Comparison of ENCODE assay signal across 8 cellular contexts in the genomic region with DNA sequence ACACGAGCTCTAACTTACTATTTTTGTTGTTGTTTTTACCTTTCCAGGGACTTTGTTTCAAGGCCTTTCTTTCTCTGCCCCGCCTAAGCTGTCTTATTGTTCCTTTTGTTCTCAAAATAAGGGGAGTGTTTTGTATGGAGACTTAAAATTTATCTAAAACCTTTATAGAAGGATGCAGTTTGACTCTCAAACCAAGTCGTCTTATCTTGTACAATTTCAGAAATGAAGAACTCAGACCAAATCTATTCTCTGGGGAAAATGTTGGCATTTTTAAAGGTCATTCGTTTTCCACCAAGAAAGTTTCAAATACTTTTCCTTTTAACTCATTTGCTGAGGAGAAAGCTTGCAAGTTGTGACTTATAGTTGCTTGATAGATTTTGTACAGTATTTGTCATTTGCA. TPM values are rescaled to one million over a fixed set of nuclear protein-coding genes. Genes with fewer than 3 reads are reported as not detected.
DNase-seq lines count a peak whose midpoint lies in the region; ATAC-seq and TF ChIP-seq lines count a peak whose summit lies in the region.
"Not testable (repeated sequence)": the region's sequence is repeated elsewhere in the genome, so short reads cannot be mapped to it uniquely, and the experiment has no call there.
"Had no signal": no experiment of that assay in that cellular context is flagged by ENCODE, and none has a peak within 500 bp of the region (broad histone marks: within the 10 kb centered on the region; RNA-seq: fewer than 3 reads in every experiment).

No MANE protein-coding gene starts in this region.

- peak overlapping the region; percentile 88 for H3K4me3 ChIP-seq in GM23338
- H3K4me3 ChIP-seq in SU-DHL-6 (ENCODE audit: insufficient read depth, low read length, poor library complexity, severe bottlenecking); naive thymus-derived CD4-positive, alpha-beta T cell (ENCODE audit: low read length): not testable (repeated sequence)
- H3K4me3 ChIP-seq in colonic mucosa, result peak overlapping the region; percentile 94
- peak overlapping the region in 10 of 12 donors; percentile 63 to 98 (median 83) for H3K4me3 ChIP-seq in heart left ventricle
- peak overlapping the region in 4 of 7 experiments; percentile 51 to 78 (median 62) for H3K4me3 ChIP-seq in skin epidermis

- peaks cover 35% of the 10 kb centered on the region for H3K27me3 ChIP-seq in GM23338 (ENCODE audit: insufficient read depth)
- not testable (repeated sequence) for H3K27me3 ChIP-seq in SU-DHL-6 (ENCODE audit: low read length); colonic mucosa; heart left ventricle; naive thymus-derived CD4-positive, alpha-beta T cell (ENCODE audit: control insufficient read depth in 2 of 2, insufficient read depth in 2 of 2, low read length in 2 of 2)

- not testable (repeated sequence) for H3K9me2 ChIP-seq in GM23338 (ENCODE audit: insufficient read depth); SU-DHL-6 (replicated peaks; ENCODE audit: insufficient read depth, low read length)

- not testable (repeated sequence) for H3K9ac ChIP-seq in SU-DHL-6 (ENCODE audit: low read length); colonic mucosa (ENCODE audit: low read depth in 2 of 2, low read length in 2 of 2)

- TF ChIP-seq POLR2A in heart left ventricle (IDR thresholded peaks at IDR 0.05), result not testable (repeated sequence)

- CTCF ChIA-PET in activated naive CD4-positive, alpha-beta T cell treated with anti-CD3 and anti-CD28 coated beads, Interleukin-2, amount 10 ng/mL, durations not matched to agents 7 days and 5 days (lab: Charles Lee); naive thymus-derived CD4-positive, alpha-beta T cell (lab: Charles Lee): not testable (repeated sequence)

- H3K27me3 Mint-ChIP-seq in GM23338 (ENCODE audit: insufficient read depth, low read depth, poor library complexity), result peaks cover 15% of the 10 kb centered on the region
- peaks cover 33% of the 10 kb centered on the region for H3K27me3 Mint-ChIP-seq in activated naive CD4-positive, alpha-beta T cell treated with anti-CD3 and anti-CD28 coated beads, Interleukin-2, amount 10 ng/mL, durations not matched to agents 7 days and 5 days
- H3K27me3 Mint-ChIP-seq in naive thymus-derived CD4-positive, alpha-beta T cell, result peaks cover 0 to 32% (median 6%) of the 10 kb centered on the region in 5 donors

- peak overlapping the region; percentile 78; the same call in 1 of the 2 replicates for H2AFZ ChIP-seq in GM23338
- not testable (repeated sequence) for H2AFZ ChIP-seq in SU-DHL-6 (ENCODE audit: low read depth, low read length, severe bottlenecking)

- not testable (repeated sequence) for H3K36me3 ChIP-seq in GM23338 (ENCODE audit: insufficient read depth); SU-DHL-6 (ENCODE audit: low read length); colonic mucosa; heart left ventricle; naive thymus-derived CD4-positive, alpha-beta T cell (ENCODE audit: control insufficient read depth in 2 of 3, insufficient read depth in 3 of 3, low read length in 3 of 3)

- not testable (repeated sequence) for H4K20me1 ChIP-seq in GM23338 (replicated peaks; ENCODE audit: insufficient read depth); SU-DHL-6 (ENCODE audit: low read depth, low read length)

- not testable (repeated sequence) for DNase-seq in GM23338 (ENCODE audit: low spot score); activated naive CD4-positive, alpha-beta T cell treated with anti-CD3 and anti-CD28 coated beads, Interleukin-2, amount 10 ng/mL, durations not matched to agents 7 days and 5 days; colonic mucosa; heart left ventricle; naive thymus-derived CD4-positive, alpha-beta T cell

- H3F3A ChIP-seq in GM23338 (replicated peaks; ENCODE audit: low read depth); SU-DHL-6 (ENCODE audit: insufficient read depth): not testable (repeated sequence)

- peaks cover 11% of the 10 kb centered on the region for H3K9me3 Mint-ChIP-seq in GM23338
- not testable (repeated sequence) for H3K9me3 Mint-ChIP-seq in activated naive CD4-positive, alpha-beta T cell treated with anti-CD3 and anti-CD28 coated beads, Interleukin-2, amount 10 ng/mL, durations not matched to agents 7 days and 5 days; naive thymus-derived CD4-positive, alpha-beta T cell

- H3K9me3 ChIP-seq in SU-DHL-6 (ENCODE audit: insufficient read depth, low read length); colonic mucosa; heart left ventricle; naive thymus-derived CD4-positive, alpha-beta T cell (ENCODE audit: control insufficient read depth in 2 of 3, low read length in 3 of 3): not testable (repeated sequence)

- H3K4me3 Mint-ChIP-seq in GM23338, result peak overlapping the region; percentile 88
- H3K4me3 Mint-ChIP-seq in activated naive CD4-positive, alpha-beta T cell treated with anti-CD3 and anti-CD28 coated beads, Interleukin-2, amount 10 ng/mL, durations not matched to agents 7 days and 5 days, result peak overlapping the region; percentile 85
- peak overlapping the region; percentile 62 to 92 (median 90) for H3K4me3 Mint-ChIP-seq in naive thymus-derived CD4-positive, alpha-beta T cell

- H3K27ac ChIP-seq in GM23338 (ENCODE audit: low read depth); SU-DHL-6 (ENCODE audit: low read depth, low read length); colonic mucosa; heart left ventricle; naive thymus-derived CD4-positive, alpha-beta T cell (ENCODE audit: low read depth, low read length): not testable (repeated sequence)
- peak overlapping the region in 11 of 21 experiments; percentile 80 to 97 (median 93) for H3K27ac ChIP-seq in skin epidermis

- not testable (repeated sequence) for TF ChIP-seq CTCF in GM23338 (conservative IDR thresholded peaks at IDR 0.05; ENCODE audit: low read depth in 2 of 2); SU-DHL-6 (IDR thresholded peaks at IDR 0.05; ENCODE audit: insufficient read depth, low read length, poor library complexity, severe bottlenecking); colonic mucosa (IDR thresholded peaks at IDR 0.05); heart left ventricle (IDR thresholded peaks at IDR 0.05)

- H3K4me1 Mint-ChIP-seq in GM23338, result peaks cover 30% of the 10 kb centered on the region
- peaks cover 15% of the 10 kb centered on the region for H3K4me1 Mint-ChIP-seq in activated naive CD4-positive, alpha-beta T cell treated with anti-CD3 and anti-CD28 coated beads, Interleukin-2, amount 10 ng/mL, durations not matched to agents 7 days and 5 days
- peaks cover 11 to 27% (median 20%) of the 10 kb centered on the region in 7 donors for H3K4me1 Mint-ChIP-seq in naive thymus-derived CD4-positive, alpha-beta T cell

- POLR2A ChIA-PET in naive thymus-derived CD4-positive, alpha-beta T cell (lab: Charles Lee), result interaction anchor here (1.1 kb wide), 1 partner anchor 15 kb away, joined by 3 read pairs; no protein-coding TSS in a partner anchor

- intact Hi-C loops in colonic mucosa (cut with DNase I); heart left ventricle (cut with DNase I); naive thymus-derived CD4-positive, alpha-beta T cell (cut with micrococcal nuclease): not testable (repeated sequence)

- peaks cover 30% of the 10 kb centered on the region for H3K4me1 ChIP-seq in GM23338 (ENCODE audit: insufficient read depth)
- H3K4me1 ChIP-seq in colonic mucosa; naive thymus-derived CD4-positive, alpha-beta T cell (ENCODE audit: control insufficient read depth in 2 of 2, insufficient read depth in 2 of 2, low read length in 2 of 2): not testable (repeated sequence)
- H3K4me1 ChIP-seq in heart left ventricle, result peaks cover 0 to 34% (median 8%) of the 10 kb centered on the region in 12 donors

- H3K79me2 ChIP-seq in GM23338 (replicated peaks; ENCODE audit: insufficient read depth); SU-DHL-6 (ENCODE audit: insufficient read depth, low read length): not testable (repeated sequence)

- H3K27ac Mint-ChIP-seq in GM23338; activated naive CD4-positive, alpha-beta T cell treated with anti-CD3 and anti-CD28 coated beads, Interleukin-2, amount 10 ng/mL, durations not matched to agents 7 days and 5 days: not testable (repeated sequence)
- H3K27ac Mint-ChIP-seq in naive thymus-derived CD4-positive, alpha-beta T cell, result peak overlapping the region in 4 of 9 donors; percentile 23 to 69 (median 36)

- not testable (repeated sequence) for ATAC-seq in GM23338; heart left ventricle; naive thymus-derived CD4-positive, alpha-beta T cell

- not testable (repeated sequence) for H3K36me3 Mint-ChIP-seq in GM23338 (ENCODE audit: low read depth); activated naive CD4-positive, alpha-beta T cell treated with anti-CD3 and anti-CD28 coated beads, Interleukin-2, amount 10 ng/mL, durations not matched to agents 7 days and 5 days; naive thymus-derived CD4-positive, alpha-beta T cell

- 27 to 35% (median 33%) methylated on average over 4 of the region's 4 CpGs for WGBS in heart left ventricle, 4 donors

- H3K4me2 ChIP-seq in GM23338, result peak overlapping the region; percentile 80
- H3K4me2 ChIP-seq in SU-DHL-6 (ENCODE audit: low read depth, low read length, poor library complexity, severe bottlenecking), result peak overlapping the region; percentile 29

RNA-seq across cellular contexts. Expression of a gene that starts 1.0 kb away (rescaled TPM):
- 0.69 TPM in 1 of 2 replicates, not detected in the other for total RNA-seq in GM23338 (2014; rRNA removed; shearing (Covaris generic))
- polyA plus RNA-seq in GM23338 (2016; fragmentation: Nextera tagmentation; extraction: Ambion mirVana) (0.37 and 0.56 TPM in 2 replicates), heart left ventricle (under 1 TPM; 0.47 to 0.53 TPM)
- total RNA-seq in colonic mucosa (1 to 10 TPM; 5.8 to 6.9 TPM), heart left ventricle (1 to 10 TPM in 1 of 9 donors, under 1 TPM in 5, not detected in 3; 0.33 to 1.8 (median 0.39) TPM)
- total RNA-seq in naive thymus-derived CD4-positive, alpha-beta T cell, result under 1 TPM in 3 of 5 experiments, not detected in 2; 0.35 to 0.67 (median 0.37) TPM
- not detected for polyA plus RNA-seq in naive thymus-derived CD4-positive, alpha-beta T cell
- total RNA-seq: T-helper 1 cell treated with Interleukin-12 subunit alpha and Interleukin-12 subunit beta and Interleukin-4 antibody, amounts not matched to agents 30 ng/mL and 1 ng/mL, for 36 hours had no signal

RNA-seq across cellular contexts. Expression of a gene that starts 16.2 kb away (rescaled TPM):
- total RNA-seq in GM23338 (2014; rRNA removed; shearing (Covaris generic)), result 21.3 and 21.6 TPM in 2 replicates
- polyA plus RNA-seq in GM23338 (2016; fragmentation: Nextera tagmentation; extraction: Ambion mirVana), result 7.2 and 9.5 TPM in 2 replicates
- 10 to 100 TPM; 64.0 to 86.3 TPM for total RNA-seq in colonic mucosa
- total RNA-seq in heart left ventricle, result 10 to 100 TPM; 26.7 to 60.7 (median 44.1) TPM
- polyA plus RNA-seq in heart left ventricle, result 10 to 100 TPM; 24.6 to 28.8 TPM
- total RNA-seq in naive thymus-derived CD4-positive, alpha-beta T cell, result 10 to 100 TPM in 3 of 5 experiments, 1 to 10 TPM in 2; 9.3 to 13.5 (median 10.8) TPM
- polyA plus RNA-seq in naive thymus-derived CD4-positive, alpha-beta T cell, result 10 to 100 TPM; 11.3 to 11.8 TPM
